In the genomic region with DNA sequence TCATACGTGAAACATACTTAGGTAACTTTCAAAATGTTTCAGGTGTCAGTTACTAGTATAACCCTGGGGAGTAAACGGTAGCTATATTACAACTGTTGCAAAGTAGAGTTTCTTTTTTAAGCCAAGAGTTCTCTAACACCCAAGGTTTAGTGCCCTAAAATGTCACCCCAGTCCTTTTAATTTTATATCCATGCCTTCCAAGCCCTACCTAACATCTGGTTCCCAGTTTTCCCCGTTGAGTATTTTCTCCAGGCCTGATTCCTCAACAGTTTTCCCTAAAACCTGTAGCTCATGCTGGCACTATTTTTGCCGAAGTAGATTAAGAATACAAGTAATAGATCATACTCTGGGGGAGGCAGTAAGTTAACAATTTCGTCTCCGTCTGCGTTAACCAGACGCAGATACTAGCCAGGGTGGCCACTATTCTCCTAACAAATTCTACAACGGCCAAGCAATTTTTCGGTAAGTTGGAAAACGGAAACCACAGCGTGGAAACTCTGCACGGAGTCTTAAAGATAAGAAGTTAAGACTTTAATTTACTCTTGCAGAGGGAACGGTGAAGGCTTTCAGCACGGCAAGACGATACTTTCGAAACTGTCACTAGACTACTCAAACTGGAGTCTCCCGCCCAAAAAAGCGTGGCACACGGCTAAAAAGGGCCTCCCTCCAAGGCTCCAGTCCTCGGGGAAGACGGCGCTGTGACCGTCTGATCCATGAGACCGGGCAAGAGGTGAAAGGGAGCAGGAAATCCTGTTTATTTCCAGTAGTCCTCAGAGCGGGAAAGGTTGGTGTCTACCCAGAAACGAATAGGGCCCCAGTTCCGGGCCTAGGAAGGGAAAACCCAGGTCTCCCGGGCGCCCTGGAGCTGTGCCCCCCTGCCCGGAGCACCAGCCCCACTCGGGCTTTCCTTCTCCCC, we compare ENCODE assay signal across 1 cellular context.
TF ChIP-seq lines count a peak whose summit lies in the region.

No MANE protein-coding gene starts in this region.

TF ChIP-seq in SK-N-SH, 30 proteins besides CTCF, POLR2A, EP300 and RAD21 (continued from another document):
- no peak for TF ChIP-seq PBX3 (IDR thresholded peaks at IDR 0.05)
